Comparison of ENCODE assay signal across 2 cellular contexts in genomic region chrX:107857041-107857440, GRCh38. TPM values are rescaled to one million over a fixed set of nuclear protein-coding genes. Genes with fewer than 3 reads are reported as not detected.
"Had no signal": no experiment of that assay in that cellular context is flagged by ENCODE, and none has a peak within 500 bp of the region (broad histone marks: within the 10 kb centered on the region; RNA-seq: fewer than 3 reads in every experiment).

No MANE protein-coding gene starts in this region.

RNA-seq across cellular contexts. Expression of gene MID2, which starts 31.4 kb away (rescaled TPM):
- total RNA-seq: OCI-LY7, SK-MEL-5 had no signal
